In the genomic region with DNA sequence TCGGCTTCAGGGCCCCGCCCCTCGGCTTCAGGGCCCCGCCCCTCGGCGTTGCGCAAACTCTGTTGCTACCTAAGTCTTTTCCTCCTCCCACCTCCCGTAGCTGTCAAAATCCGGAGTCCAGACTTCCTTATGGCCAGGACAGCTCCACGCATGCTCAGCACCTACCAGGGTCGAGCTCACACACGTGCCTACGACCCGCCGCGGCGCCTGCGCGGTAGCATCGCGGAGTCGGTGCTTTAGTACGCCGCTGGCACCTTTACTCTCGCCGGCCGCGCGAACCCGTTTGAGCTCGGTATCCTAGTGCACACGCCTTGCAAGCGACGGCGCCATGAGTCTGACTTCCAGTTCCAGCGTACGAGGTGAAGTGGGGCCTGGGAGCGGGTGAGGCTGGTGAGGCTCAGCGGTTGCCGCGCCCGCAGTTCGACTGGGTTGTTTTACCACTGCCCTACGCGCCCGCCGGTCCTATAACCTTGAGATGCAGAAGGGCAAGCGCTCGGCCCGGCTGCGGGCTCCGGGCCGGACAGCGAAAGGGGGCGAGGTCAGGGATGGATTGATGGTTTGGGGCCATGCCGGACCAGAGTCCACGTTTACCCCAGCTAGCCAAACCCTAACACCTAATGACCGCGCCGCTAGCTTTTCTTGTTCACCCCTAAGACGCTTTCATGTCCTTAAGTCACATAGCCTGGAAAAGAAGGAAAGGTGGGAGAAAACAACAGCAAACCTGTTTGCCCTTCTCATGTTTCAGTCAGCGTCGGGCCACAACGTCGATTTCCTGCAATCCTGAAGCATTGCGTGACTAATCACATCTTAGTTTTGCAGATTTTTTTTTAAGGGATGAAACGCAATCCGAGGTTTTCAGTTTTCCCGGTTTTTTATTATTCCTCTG, we compare ENCODE assay signal across 8 cellular contexts. TPM values are rescaled to one million over a fixed set of nuclear protein-coding genes. Genes with fewer than 3 reads are reported as not detected.
A peak's percentile ranks its signal among the peaks of the same experiment; 100 is the strongest.
DNase-seq lines count a peak whose midpoint lies in the region; ATAC-seq, FAIRE-seq and TF ChIP-seq lines count a peak whose summit lies in the region.

A gene (plus strand): TSS at position 217 of the 886 bp plus-strand sequence. CDS start 112 bp downstream, at position 329.

- H3K27ac ChIP-seq in KOPT-K1 (ENCODE audit: low read depth, low read length, poor library complexity, severe bottlenecking) (peak within 1 kb of the TSS; percentile 69), esophagus muscularis mucosa (replicated peaks in 1 of 4) (peak within 1 kb of the TSS; percentile 93 to 98 (median 98))

- no peaks in the 10 kb centered on the region for H3K27me3 ChIP-seq in esophagus muscularis mucosa

- H3K4me1 ChIP-seq in esophagus muscularis mucosa = peaks cover 13 to 47% (median 40%) of the 10 kb centered on the region in 4 donors

- intact Hi-C loops in esophagus muscularis mucosa (cut with DNase I) = loop anchor here (5.0 kb wide), 1 partner anchor 493 kb away; no protein-coding TSS in a partner anchor

- peak; percentile 83 for FAIRE-seq in RCC 7860 (lab: Jason Lieb, UNC)

- H3K36me3 ChIP-seq in KOPT-K1 (ENCODE audit: insufficient read depth, low read length) = no peaks in the 10 kb centered on the region
- H3K36me3 ChIP-seq in esophagus muscularis mucosa = no peaks in the 10 kb centered on the region

- TF ChIP-seq EP300 in esophagus muscularis mucosa (IDR thresholded peaks at IDR 0.05) = no peak

- peak within 1 kb of the TSS; percentile 90 to 98 for H3K4me3 Mint-ChIP-seq in activated T-cell treated with anti-CD3 and anti-CD28 coated beads, Interleukin-2, amount 50 U/mL, for 72 hours

- ATAC-seq in GM21786 (IDR thresholded peaks at IDR 0.05; ENCODE audit: unreplicated experiment) = peak; percentile 59
- ATAC-seq in activated T-cell treated with anti-CD3 and anti-CD28 coated beads, Interleukin-2, amount 50 U/mL, for 72 hours (replicated peaks in 1 of 2) = peak; percentile 75 to 76

- H3K9me3 Mint-ChIP-seq in activated T-cell treated with anti-CD3 and anti-CD28 coated beads, Interleukin-2, amount 50 U/mL, for 72 hours = no peaks in the 10 kb centered on the region

- peak within 1 kb of the TSS; percentile 97 for H3K27ac Mint-ChIP-seq in activated T-cell treated with anti-CD3 and anti-CD28 coated beads, Interleukin-2, amount 50 U/mL, for 72 hours

- H3K4me3 ChIP-seq in esophagus muscularis mucosa = peak within 1 kb of the TSS; percentile 81 to 89 (median 84)

- H3K4me1 Mint-ChIP-seq in activated T-cell treated with anti-CD3 and anti-CD28 coated beads, Interleukin-2, amount 50 U/mL, for 72 hours (ENCODE audit: low read depth) = peaks cover 34% of the 10 kb centered on the region

- DNase-seq in DMS79 (lab: John Stamatoyannopoulos, UW) = peak; percentile 88
- peak; percentile 99 for DNase-seq in RCC 7860 (ENCODE audit: low spot score)
- peak; percentile 95 to 96 for DNase-seq in activated T-cell treated with anti-CD3 and anti-CD28 coated beads, Interleukin-2, amount 50 U/mL, for 72 hours
- peak; percentile 99 for DNase-seq in esophagus muscularis mucosa (ENCODE audit: extremely low spot score)
- peak; percentile 99 for DNase-seq in myocyte (ENCODE audit: low read depth)
- peak; percentile 82 to 94 for DNase-seq in stimulated activated CD8-positive, alpha-beta memory T cell treated with anti-CD3 and anti-CD28 coated beads, Interleukin-7, amount 100 ng/mL, for 48 hours (ENCODE audit: extremely low read depth in 1 of 2, low read depth in 1 of 2)

- TF ChIP-seq POLR2A in esophagus muscularis mucosa (IDR thresholded peaks at IDR 0.05; ENCODE audit: low read depth) = peak; percentile 63

- TF ChIP-seq CTCF in esophagus muscularis mucosa (IDR thresholded peaks at IDR 0.05) = no peak

- no peaks in the 10 kb centered on the region for H3K9me3 ChIP-seq in KOPT-K1 (ENCODE audit: insufficient read depth, low read length, poor library complexity, severe bottlenecking)
- H3K9me3 ChIP-seq in esophagus muscularis mucosa = no peaks in the 10 kb centered on the region

- under 1% methylated on average over 53 of the region's 69 CpGs for WGBS in esophagus muscularis mucosa

- H3K36me3 Mint-ChIP-seq in activated T-cell treated with anti-CD3 and anti-CD28 coated beads, Interleukin-2, amount 50 U/mL, for 72 hours (ENCODE audit: insufficient read depth in 2 of 2) = peaks cover 6 to 7% of the 10 kb centered on the region in 2 donors

- no peaks in the 10 kb centered on the region for H3K27me3 Mint-ChIP-seq in activated T-cell treated with anti-CD3 and anti-CD28 coated beads, Interleukin-2, amount 50 U/mL, for 72 hours (ENCODE audit: low read depth)

RNA-seq across cellular contexts. Expression of the gene that starts here (rescaled TPM):
- 10 to 100 TPM; 34.5 to 37.7 TPM for total RNA-seq in activated T-cell treated with anti-CD3 and anti-CD28 coated beads, Interleukin-2, amount 50 U/mL, for 72 hours
- 10 to 100 TPM; 30.8 to 46.3 (median 33.0) TPM for total RNA-seq in esophagus muscularis mucosa
- 31.6 and 46.3 TPM in 2 replicates for total RNA-seq in myocyte
- polyA plus RNA-seq in myocyte (2012) = 35.8 TPM

Comparison
In these comparisons a context has a peak if more than half of its experiments do, and no peak if none do; other contexts are left out.
1. Peak in every context shown above with its lines: DNase-seq, ATAC-seq, H3K4me3 ChIP-seq and H3K27ac ChIP-seq.